Comparison of ENCODE assay signal across 26 cellular contexts in the genomic region with DNA sequence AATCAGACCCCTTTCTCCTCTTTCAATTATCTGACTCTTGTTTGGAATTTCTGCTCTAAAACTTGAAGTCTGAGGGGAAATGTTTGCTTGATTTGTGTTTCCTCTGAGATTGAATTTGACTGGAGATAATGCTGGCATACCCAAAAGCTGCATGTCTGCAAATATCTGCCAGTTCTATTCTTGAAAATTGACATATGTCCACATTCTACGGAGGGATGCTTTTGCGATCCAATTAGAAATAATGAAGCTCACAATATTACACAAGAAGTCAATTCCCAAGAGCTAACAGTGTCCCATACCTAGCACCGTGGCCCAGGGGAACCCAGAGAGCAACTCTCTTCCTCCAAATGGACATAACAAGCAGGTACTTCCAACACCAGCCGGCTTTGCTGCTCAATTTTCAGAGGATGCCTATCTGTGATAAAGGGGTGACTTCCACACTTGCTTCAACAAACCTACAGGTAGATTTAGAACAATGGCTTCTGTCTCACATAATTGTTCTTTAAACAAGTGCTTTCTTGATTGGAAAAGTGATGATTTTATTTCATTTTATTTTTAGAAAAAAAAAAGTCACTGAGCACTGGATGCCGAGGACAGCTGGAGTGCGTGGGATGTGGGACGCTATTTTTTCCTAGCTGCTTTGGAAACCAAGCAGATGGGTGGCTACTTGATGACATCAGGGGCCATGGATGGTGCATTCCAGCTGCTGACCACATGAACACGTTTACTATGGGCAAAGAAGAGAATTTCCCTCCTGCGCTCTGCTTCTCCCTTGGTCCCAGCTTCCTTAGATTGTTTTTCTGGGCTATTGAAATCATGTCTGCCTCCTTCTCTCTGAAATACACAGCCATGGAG.
"Had no signal": no experiment of that assay in that cellular context is flagged by ENCODE, and none has a peak within 500 bp of the region (broad histone marks: within the 10 kb centered on the region; RNA-seq: fewer than 3 reads in every experiment).

No MANE protein-coding gene starts in this region.

- ATAC-seq: activated CD4-positive, alpha-beta T cell treated with anti-CD3 and anti-CD28 coated beads for 36 hours had no signal

- H3K4me3 ChIP-seq: coronary artery, sigmoid colon, upper lobe of left lung had no signal

- FAIRE-seq: astrocyte, endometrium had no signal

- H3K9me3 ChIP-seq: neutrophil, sigmoid colon, upper lobe of left lung had no signal

- H3K4me1 Mint-ChIP-seq: activated B cell treated with CpG ODN at 0.5 μM for 24 hours had no signal

- H3K27me3 ChIP-seq: sigmoid colon, upper lobe of left lung had no signal

- H3K27ac ChIP-seq: coronary artery, neutrophil, sigmoid colon, upper lobe of left lung had no signal

- H3K27ac Mint-ChIP-seq: activated B cell treated with CpG ODN at 0.5 μM for 24 hours; activated CD4-positive, alpha-beta T cell treated with anti-CD3 and anti-CD28 coated beads for 36 hours; activated naive CD8-positive, alpha-beta T cell; activated T-cell treated with anti-CD3 and anti-CD28 coated beads, Interleukin-2, amount 50 U/mL, for 24 hours; activated T-helper 2 cell treated with anti-CD3 and anti-CD28 coated beads, Interferon-gamma antibody, Interleukin-2, Interleukin-4, amounts not matched to agents 10 μg/mL and 5 μg/mL and 100 μg/mL, durations not matched to agents 14 hours and 24 hours and 36 hours; nephron; T-helper 1 cell treated with Interleukin-12 subunit alpha and Interleukin-12 subunit beta and Interleukin-4 antibody, amounts not matched to agents 30 μg/mL and 1 μg/mL, for 36 hours had no signal

- H3K9me3 Mint-ChIP-seq: activated B cell treated with CpG ODN at 0.5 μM for 24 hours; activated T-cell treated with anti-CD3 and anti-CD28 coated beads, Interleukin-2, amount 50 U/mL, for 24 hours; activated T-helper 2 cell treated with anti-CD3 and anti-CD28 coated beads, Interferon-gamma antibody, Interleukin-2, Interleukin-4, amounts not matched to agents 10 μg/mL and 5 μg/mL and 100 μg/mL, durations not matched to agents 14 hours and 24 hours and 36 hours; central memory CD8-positive, alpha-beta T cell; nephron; T-helper 1 cell treated with Interleukin-12 subunit alpha and Interleukin-12 subunit beta and Interleukin-4 antibody, amounts not matched to agents 30 μg/mL and 1 μg/mL, for 36 hours had no signal

- H3K4me1 ChIP-seq: upper lobe of left lung had no signal

- H3K4me3 Mint-ChIP-seq: activated B cell treated with CpG ODN at 0.5 μM for 24 hours; activated CD4-positive, alpha-beta T cell treated with anti-CD3 and anti-CD28 coated beads for 36 hours; activated naive CD8-positive, alpha-beta T cell; activated T-cell treated with anti-CD3 and anti-CD28 coated beads, Interleukin-2, amount 50 U/mL, for 24 hours; central memory CD8-positive, alpha-beta T cell; nephron; T-helper 1 cell treated with Interleukin-12 subunit alpha and Interleukin-12 subunit beta and Interleukin-4 antibody, amounts not matched to agents 30 μg/mL and 1 μg/mL, for 36 hours had no signal

- H3K36me3 Mint-ChIP-seq: activated naive CD8-positive, alpha-beta T cell had no signal

- DNase-seq: activated B cell treated with CpG ODN at 0.5 μM for 24 hours; activated CD4-positive, alpha-beta T cell treated with anti-CD3 and anti-CD28 coated beads for 36 hours; activated CD4-positive, alpha-beta T cell treated with anti-CD3 and anti-CD28 coated beads, Interleukin-2, amount 50 U/mL, for 4 hours; activated CD8-positive, alpha-beta memory T cell treated with anti-CD3 and anti-CD28 coated beads for 24 hours; activated CD8-positive, alpha-beta memory T cell treated with anti-CD3 and anti-CD28 coated beads, Interleukin-2, amount 50 U/mL, for 4 hours; activated naive CD4-positive, alpha-beta T cell; activated T-cell treated with anti-CD3 and anti-CD28 coated beads, Interleukin-2, amount 50 U/mL, for 24 hours; effector CD4-positive, alpha-beta T cell; erythroblast; foreskin melanocyte; glutamatergic neuron; hypothalamus; midbrain; sigmoid colon; stimulated activated CD4-positive, alpha-beta T cell treated with anti-CD3 and anti-CD28 coated beads, Interleukin-4, amount 100 ng/mL, for 1 hour; stimulated activated naive CD4-positive, alpha-beta T cell; upper lobe of left lung had no signal

- H3K36me3 ChIP-seq: neutrophil, sigmoid colon, upper lobe of left lung had no signal
